In the genomic region with DNA sequence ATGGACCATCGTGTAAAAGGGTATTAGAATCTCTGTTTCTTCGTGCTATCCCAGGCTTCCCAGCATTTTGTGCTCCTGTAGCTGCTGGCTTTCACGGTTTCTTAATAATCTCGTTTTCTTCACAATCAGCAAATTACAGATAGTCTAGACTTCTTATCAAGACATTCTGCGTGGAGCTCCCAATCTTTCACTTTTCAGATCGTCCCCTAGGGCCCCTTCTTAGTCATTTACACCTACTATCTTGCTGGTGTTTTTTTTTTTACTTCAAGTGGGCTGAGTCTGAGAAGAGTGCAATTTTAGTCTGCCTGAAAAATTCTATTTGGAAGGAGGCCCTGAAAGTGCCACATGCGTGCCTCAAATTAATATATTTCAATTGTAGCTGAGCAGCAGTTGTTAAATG, we compare ENCODE assay signal across 1 cellular context.
TF ChIP-seq lines count a peak whose summit lies in the region.

No MANE protein-coding gene starts in this region.

TF ChIP-seq in HepG2, 621 proteins besides CTCF, POLR2A, EP300 and RAD21 (continued from another document):
- TF ChIP-seq, protein P1, sequence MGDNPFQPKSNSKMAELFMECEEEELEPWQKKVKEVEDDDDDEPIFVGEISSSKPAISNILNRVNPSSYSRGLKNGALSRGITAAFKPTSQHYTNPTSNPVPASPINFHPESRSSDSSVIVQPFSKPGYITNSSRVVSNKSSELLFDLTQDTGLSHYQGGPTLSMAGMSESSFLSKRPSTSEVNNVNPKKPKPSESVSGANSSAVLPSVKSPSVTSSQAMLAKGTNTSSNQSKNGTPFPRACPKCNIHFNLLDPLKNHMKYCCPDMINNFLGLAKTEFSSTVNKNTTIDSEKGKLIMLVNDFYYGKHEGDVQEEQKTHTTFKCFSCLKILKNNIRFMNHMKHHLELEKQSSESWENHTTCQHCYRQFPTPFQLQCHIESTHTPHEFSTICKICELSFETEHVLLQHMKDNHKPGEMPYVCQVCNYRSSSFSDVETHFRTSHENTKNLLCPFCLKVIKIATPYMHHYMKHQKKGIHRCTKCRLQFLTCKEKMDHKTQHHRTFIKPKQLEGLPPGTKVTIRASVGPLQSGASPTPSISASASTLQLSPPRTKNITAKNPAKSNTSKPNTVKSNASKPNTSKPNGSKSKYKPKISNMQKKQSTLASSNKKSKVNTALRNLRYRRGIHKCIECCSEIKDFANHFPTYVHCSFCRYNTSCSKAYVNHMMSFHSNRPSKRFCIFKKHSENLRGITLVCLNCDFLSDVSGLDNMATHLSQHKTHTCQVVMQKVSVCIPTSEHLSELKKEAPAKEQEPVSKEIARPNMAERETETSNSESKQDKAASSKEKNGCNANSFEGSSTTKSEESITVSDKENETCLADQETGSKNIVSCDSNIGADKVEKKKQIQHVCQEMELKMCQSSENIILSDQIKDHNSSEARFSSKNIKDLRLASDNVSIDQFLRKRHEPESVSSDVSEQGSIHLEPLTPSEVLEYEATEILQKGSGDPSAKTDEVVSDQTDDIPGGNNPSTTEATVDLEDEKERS (CRISPR knock-in tag; IDR thresholded peaks at IDR 0.05) = no peak
- TF ChIP-seq MAFF (IDR thresholded peaks at IDR 0.05; ENCODE audit: low read depth, low read length) (0 out of 2 replicates have a peak, but pooled peaks have one; percentile 8), MAFK (conservative IDR thresholded peaks at IDR 0.05 in 1 of 2, IDR thresholded peaks at IDR 0.05 in 1 of 2; ENCODE audit: low read length in 2 of 2) (peak; percentile 34 to 41; a peak in 2 of 4 replicates)
